In the genomic region with DNA sequence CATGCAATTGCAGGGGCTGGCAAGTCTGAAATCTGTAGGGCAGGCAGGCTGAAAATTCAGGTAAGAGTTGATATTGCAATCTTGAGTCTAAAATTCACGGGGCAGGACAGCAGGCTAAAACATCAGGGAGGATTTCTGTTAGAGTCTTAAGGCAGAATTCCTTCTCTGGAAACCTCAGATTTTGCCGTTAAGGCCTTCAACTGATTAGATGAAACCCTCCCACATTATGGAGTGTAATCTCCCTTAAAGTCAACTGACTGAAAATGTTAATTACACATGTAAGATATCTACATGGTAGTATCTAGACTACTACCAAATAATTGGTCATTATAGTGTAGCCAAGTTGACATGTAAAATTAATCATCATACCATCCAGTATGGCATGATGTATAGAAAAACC, we compare ENCODE assay signal across 11 cellular contexts.
"Had no signal": no experiment of that assay in that cellular context is flagged by ENCODE, and none has a peak within 500 bp of the region (broad histone marks: within the 10 kb centered on the region; RNA-seq: fewer than 3 reads in every experiment).

No MANE protein-coding gene starts in this region.

- H3K27ac ChIP-seq: GM23248 had no signal

- H2AFZ ChIP-seq: GM23248, GM23338 had no signal

- H3K9me3 Mint-ChIP-seq: GM23338, H9, HFFc6 had no signal

- DNase-seq: GM23248, GOT3, H7, H9, HCEC 1CT, HFFc6 had no signal

- FAIRE-seq: H1, H54 had no signal

- H3K4me3 Mint-ChIP-seq: GM23338, H9, HFFc6 had no signal

- ATAC-seq: GM23338, HCT116 had no signal

- H3K9ac ChIP-seq: GM23248 had no signal

- H3K4me3 ChIP-seq: GM23248, GM23338, HAP-1 had no signal

- H3K36me3 ChIP-seq: HAP-1 had no signal

- H3K9me3 ChIP-seq: HAP-1 had no signal

- H3K4me2 ChIP-seq: GM23338 had no signal

- H3K27ac Mint-ChIP-seq: GM23338, H9, HFFc6 had no signal
